15 cellular contexts compared by ENCODE assay signal in the genomic region with DNA sequence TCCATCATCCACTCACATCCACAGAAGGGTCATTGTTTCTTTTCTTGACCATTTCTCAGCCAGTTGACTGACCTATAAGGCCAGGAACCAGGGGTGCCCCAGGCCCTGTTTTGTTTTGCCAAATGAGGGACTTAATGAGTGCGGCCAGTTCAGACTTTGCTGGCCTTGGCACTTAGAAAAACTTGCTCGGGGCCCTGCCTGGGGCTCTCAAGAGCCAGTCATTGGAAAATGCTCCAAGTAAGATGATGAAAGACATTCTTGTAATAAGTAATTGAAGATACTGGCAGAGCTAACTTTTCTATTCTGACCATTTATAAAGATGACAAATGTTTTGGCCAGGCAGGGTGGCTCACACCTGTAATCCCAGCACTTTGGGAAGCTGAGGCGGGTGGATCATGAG. TPM values are rescaled to one million over a fixed set of nuclear protein-coding genes. Genes with fewer than 3 reads are reported as not detected.
DNase-seq lines count a peak whose midpoint lies in the region; ATAC-seq and TF ChIP-seq lines count a peak whose summit lies in the region.
"Had no signal": no experiment of that assay in that cellular context is flagged by ENCODE, and none has a peak within 500 bp of the region (broad histone marks: within the 10 kb centered on the region; RNA-seq: fewer than 3 reads in every experiment).

No MANE protein-coding gene starts in this region.

- intact Hi-C loops in activated CD8-positive, alpha-beta T cell treated with anti-CD3 and anti-CD28 coated beads for 36 hours (cut with micrococcal nuclease): no loop called here
- intact Hi-C loops in dendritic cell treated with granulocyte-macrophage colony-stimulating factor and Interleukin-4, amounts not matched to agents 40 ng/mL and 50 ng/mL, for 4 days (cut with micrococcal nuclease): no loop called here

- H3K36me3 ChIP-seq in muscle layer of duodenum (ENCODE audit: control insufficient read depth in 1 of 2, insufficient read depth in 2 of 2, low read length in 2 of 2) (peaks cover 24 to 44% of the 10 kb centered on the region in 2 donors), thoracic aorta (peaks cover 15% of the 10 kb centered on the region)

- no peaks in the 10 kb centered on the region for H3K9me3 ChIP-seq in muscle layer of duodenum (ENCODE audit: control insufficient read depth in 1 of 2, low read length in 2 of 2)
- no peaks in the 10 kb centered on the region for H3K9me3 ChIP-seq in thoracic aorta
- H3K9me3 ChIP-seq: MG63, pancreas had no signal

- POLR2A ChIA-PET in activated CD8-positive, alpha-beta T cell treated with anti-CD3 and anti-CD28 coated beads for 36 hours (lab: Charles Lee): interaction anchor here (1.0 kb wide), 1 partner anchor 9 kb away, joined by 3 read pairs; no protein-coding TSS in a partner anchor
- POLR2A ChIA-PET in activated CD8-positive, alpha-beta T cell treated with anti-CD3 and anti-CD28 coated beads, Interleukin-2, amount 10 ng/mL, durations not matched to agents 7 days and 5 days (lab: Charles Lee): no interaction called here

- H3K4me1 ChIP-seq in muscle layer of duodenum (ENCODE audit: control insufficient read depth in 1 of 2, insufficient read depth in 2 of 2, low read length in 2 of 2) (peaks cover 8 to 10% of the 10 kb centered on the region in 2 donors), thoracic aorta (ENCODE audit: control insufficient read depth in 1 of 2, low read depth in 2 of 2) (peaks cover 8 to 19% of the 10 kb centered on the region in 2 donors)
- H3K4me1 ChIP-seq: pancreas had no signal

- H3K27me3 ChIP-seq in muscle layer of duodenum (ENCODE audit: low read depth, low read length): no peaks in the 10 kb centered on the region
- no peaks in the 10 kb centered on the region for H3K27me3 ChIP-seq in thoracic aorta (replicated peaks; ENCODE audit: insufficient read depth)
- H3K27me3 ChIP-seq: MG63, pancreas had no signal

- ATAC-seq in activated CD8-positive, alpha-beta T cell treated with anti-CD3 and anti-CD28 coated beads for 36 hours: no peak
- no peak for ATAC-seq in activated CD8-positive, alpha-beta T cell treated with anti-CD3 and anti-CD28 coated beads, Interleukin-2, amount 10 ng/mL, durations not matched to agents 7 days and 5 days
- ATAC-seq in thoracic aorta (ENCODE audit: insufficient number of reproducible peaks, low FRiP score, low read depth): no peak

- H3K9me3 Mint-ChIP-seq in activated CD8-positive, alpha-beta T cell treated with anti-CD3 and anti-CD28 coated beads for 36 hours: no peaks in the 10 kb centered on the region
- H3K9me3 Mint-ChIP-seq in activated CD8-positive, alpha-beta T cell treated with anti-CD3 and anti-CD28 coated beads, Interleukin-2, amount 10 ng/mL, durations not matched to agents 7 days and 5 days (ENCODE audit: insufficient read depth): no peaks in the 10 kb centered on the region
- H3K9me3 Mint-ChIP-seq in dendritic cell treated with granulocyte-macrophage colony-stimulating factor and Interleukin-4, amounts not matched to agents 40 ng/mL and 50 ng/mL, for 4 days: no peaks in the 10 kb centered on the region

- no peaks in the 10 kb centered on the region for H3K27me3 Mint-ChIP-seq in activated CD8-positive, alpha-beta T cell treated with anti-CD3 and anti-CD28 coated beads for 36 hours
- no peaks in the 10 kb centered on the region for H3K27me3 Mint-ChIP-seq in activated CD8-positive, alpha-beta T cell treated with anti-CD3 and anti-CD28 coated beads, Interleukin-2, amount 10 ng/mL, durations not matched to agents 7 days and 5 days (ENCODE audit: low read depth)
- H3K27me3 Mint-ChIP-seq in dendritic cell treated with granulocyte-macrophage colony-stimulating factor and Interleukin-4, amounts not matched to agents 40 ng/mL and 50 ng/mL, for 4 days: no peaks in the 10 kb centered on the region

- H3K4me3 ChIP-seq in muscle layer of duodenum (ENCODE audit: low read depth in 1 of 2, low read length in 2 of 2): no peak overlapping the region
- no peak overlapping the region for H3K4me3 ChIP-seq in thoracic aorta
- H3K4me3 ChIP-seq: MG63, pancreas had no signal

- peaks cover 2% of the 10 kb centered on the region for H3K4me1 Mint-ChIP-seq in activated CD8-positive, alpha-beta T cell treated with anti-CD3 and anti-CD28 coated beads for 36 hours (ENCODE audit: low read depth)
- peaks cover 28% of the 10 kb centered on the region for H3K4me1 Mint-ChIP-seq in activated CD8-positive, alpha-beta T cell treated with anti-CD3 and anti-CD28 coated beads, Interleukin-2, amount 10 ng/mL, durations not matched to agents 7 days and 5 days (ENCODE audit: low read depth)
- peaks cover 49% of the 10 kb centered on the region for H3K4me1 Mint-ChIP-seq in dendritic cell treated with granulocyte-macrophage colony-stimulating factor and Interleukin-4, amounts not matched to agents 40 ng/mL and 50 ng/mL, for 4 days (ENCODE audit: low read depth)

- H3K27ac ChIP-seq in muscle layer of duodenum (ENCODE audit: low read length) (peak overlapping the region; percentile 79), thoracic aorta (peak overlapping the region; percentile 65)

- no peak overlapping the region for H3K4me3 Mint-ChIP-seq in activated CD8-positive, alpha-beta T cell treated with anti-CD3 and anti-CD28 coated beads for 36 hours
- no peak overlapping the region for H3K4me3 Mint-ChIP-seq in activated CD8-positive, alpha-beta T cell treated with anti-CD3 and anti-CD28 coated beads, Interleukin-2, amount 10 ng/mL, durations not matched to agents 7 days and 5 days
- no peak overlapping the region for H3K4me3 Mint-ChIP-seq in dendritic cell treated with granulocyte-macrophage colony-stimulating factor and Interleukin-4, amounts not matched to agents 40 ng/mL and 50 ng/mL, for 4 days

- CTCF ChIA-PET in activated CD8-positive, alpha-beta T cell treated with anti-CD3 and anti-CD28 coated beads for 36 hours (lab: Charles Lee): interaction anchor here (0.6 to 1.0 kb wide), 2 partner anchors 140 to 1067 kb away, joined by 3 read pairs; no protein-coding TSS in a partner anchor
- CTCF ChIA-PET in activated CD8-positive, alpha-beta T cell treated with anti-CD3 and anti-CD28 coated beads, Interleukin-2, amount 10 ng/mL, durations not matched to agents 7 days and 5 days (lab: Charles Lee): no interaction called here

- peak overlapping the region; percentile 55 for H3K27ac Mint-ChIP-seq in activated CD8-positive, alpha-beta T cell treated with anti-CD3 and anti-CD28 coated beads for 36 hours
- H3K27ac Mint-ChIP-seq in activated CD8-positive, alpha-beta T cell treated with anti-CD3 and anti-CD28 coated beads, Interleukin-2, amount 10 ng/mL, durations not matched to agents 7 days and 5 days: no peak overlapping the region
- H3K27ac Mint-ChIP-seq in dendritic cell treated with granulocyte-macrophage colony-stimulating factor and Interleukin-4, amounts not matched to agents 40 ng/mL and 50 ng/mL, for 4 days: peak overlapping the region; percentile 91

- peaks cover 24% of the 10 kb centered on the region for H3K36me3 Mint-ChIP-seq in activated CD8-positive, alpha-beta T cell treated with anti-CD3 and anti-CD28 coated beads for 36 hours (ENCODE audit: low read depth)
- H3K36me3 Mint-ChIP-seq in activated CD8-positive, alpha-beta T cell treated with anti-CD3 and anti-CD28 coated beads, Interleukin-2, amount 10 ng/mL, durations not matched to agents 7 days and 5 days (ENCODE audit: low read depth): peaks cover 51% of the 10 kb centered on the region
- peaks cover 68% of the 10 kb centered on the region for H3K36me3 Mint-ChIP-seq in dendritic cell treated with granulocyte-macrophage colony-stimulating factor and Interleukin-4, amounts not matched to agents 40 ng/mL and 50 ng/mL, for 4 days (ENCODE audit: low read depth)

- DNase-seq in activated CD8-positive, alpha-beta T cell treated with anti-CD3 and anti-CD28 coated beads for 36 hours: no peak
- DNase-seq in activated CD8-positive, alpha-beta T cell treated with anti-CD3 and anti-CD28 coated beads, Interleukin-2, amount 10 ng/mL, durations not matched to agents 7 days and 5 days: no peak
- DNase-seq in thoracic aorta (ENCODE audit: low spot score) (no peak), kidney tubule cell (ENCODE audit: low spot score) (no peak), cerebellar nuclear complex (lab: John Stamatoyannopoulos, UW) (no peak), SK-N-DZ (ENCODE audit: low spot score) (no peak)
- DNase-seq: activated CD4-positive, alpha-beta T cell treated with anti-CD3 and anti-CD28 coated beads, Interleukin-2, amount 50 U/mL, for 48 hours; DMS 273 treated with DMSO at 0.1 percent for 48 hours; MG63; OCI-M1; T-helper 9 cell had no signal

- TF ChIP-seq CTCF in activated CD8-positive, alpha-beta T cell treated with anti-CD3 and anti-CD28 coated beads for 36 hours (IDR thresholded peaks at IDR 0.05): no peak
- TF ChIP-seq CTCF in thoracic aorta (IDR thresholded peaks at IDR 0.05): no peak

RNA-seq across cellular contexts. Expression of a gene that starts 29.0 kb away (rescaled TPM):
- under 1 TPM in 1 of 2 experiments, not detected in 1; 0.22 TPM for total RNA-seq in activated CD8-positive, alpha-beta T cell treated with anti-CD3 and anti-CD28 coated beads for 36 hours
- 1 to 10 TPM in 1 of 2 experiments, under 1 TPM in 1; 0.76 to 1.1 TPM for total RNA-seq in activated CD8-positive, alpha-beta T cell treated with anti-CD3 and anti-CD28 coated beads, Interleukin-2, amount 10 ng/mL, durations not matched to agents 7 days and 5 days
- total RNA-seq in thoracic aorta: 1 to 10 TPM in 1 of 2 donors, not detected in 1; 1.4 TPM
- polyA plus RNA-seq in SK-N-DZ (2014; cell fraction: cytosol; rRNA removed): 0.16 and 3.6 TPM in 2 replicates
- polyA plus RNA-seq in SK-N-DZ (2014; cell fraction: nucleus; rRNA removed): 13.1 and 16.0 TPM in 2 replicates
- total RNA-seq: H1 had no signal
